11 cellular contexts compared by ENCODE assay signal in genomic region chr1:204348722-204349121, GRCh38. TPM values are rescaled to one million over a fixed set of nuclear protein-coding genes. Genes with fewer than 3 reads are reported as not detected.
DNase-seq lines count a peak whose midpoint lies in the region; TF ChIP-seq lines count a peak whose summit lies in the region.
"Had no signal": no experiment of that assay in that cellular context is flagged by ENCODE, and none has a peak within 500 bp of the region (broad histone marks: within the 10 kb centered on the region; RNA-seq: fewer than 3 reads in every experiment).

No MANE protein-coding gene starts in this region.

- H3K4me2 ChIP-seq in mammary epithelial cell (ENCODE audit: insufficient read depth, low read depth, low read length) = no peak overlapping the region

- H3K27me3 ChIP-seq in breast epithelium (no peaks in the 10 kb centered on the region), mammary epithelial cell (ENCODE audit: insufficient read depth, low read length) (no peaks in the 10 kb centered on the region), esophagus muscularis mucosa (peaks cover 0 to 43% (median 0%) of the 10 kb centered on the region in 4 donors), mucosa of stomach (ENCODE audit: control insufficient read depth, insufficient read depth, low read length) (no peaks in the 10 kb centered on the region)

- 100% methylated on average over 1 of the region's 6 CpGs for WGBS in mammary epithelial cell (ENCODE audit: low coverage, missing lambda C conversion rate)
- WGBS in esophagus muscularis mucosa = 17% methylated on average over 1 of the region's 6 CpGs

- TF ChIP-seq POLR2A in breast epithelium (IDR thresholded peaks at IDR 0.05) (no peak), esophagus muscularis mucosa (IDR thresholded peaks at IDR 0.05; ENCODE audit: low read depth) (no peak)

- H3K9ac ChIP-seq in mammary epithelial cell (ENCODE audit: insufficient read depth, low read length) = no peak overlapping the region
- H3K9ac ChIP-seq in mucosa of stomach (ENCODE audit: low read length) = peak overlapping the region; percentile 55

- TF ChIP-seq CTCF in breast epithelium (IDR thresholded peaks at IDR 0.05) (no peak), mammary epithelial cell (conservative IDR thresholded peaks at IDR 0.05 in 1 of 2, IDR thresholded peaks at IDR 0.05 in 1 of 2; ENCODE audit: extremely low read depth in 1 of 2, insufficient read depth in 1 of 2, low read depth in 1 of 2, low read length in 2 of 2) (no peak), esophagus muscularis mucosa (IDR thresholded peaks at IDR 0.05) (no peak)

- H3K36me3 ChIP-seq in breast epithelium (no peaks in the 10 kb centered on the region), mammary epithelial cell (ENCODE audit: insufficient read depth, low read length) (no peaks in the 10 kb centered on the region), esophagus muscularis mucosa (no peaks in the 10 kb centered on the region), mucosa of stomach (ENCODE audit: control insufficient read depth, insufficient read depth, low read length) (no peaks in the 10 kb centered on the region)
- H3K36me3 ChIP-seq: thoracic aorta had no signal

- CTCF ChIA-PET in mammary epithelial cell (lab: Charles Lee; ENCODE audit: low non-redundant PET) = no interaction called here

- dilution Hi-C loops in mammary epithelial cell (cut with HindIII; ENCODE audit: low sequenced_read_pairs) = no loop called here

- no peak for DNase-seq in breast epithelium (ENCODE audit: low spot score in 2 of 2)
- DNase-seq in mammary epithelial cell = no peak
- no peak for DNase-seq in esophagus muscularis mucosa (ENCODE audit: extremely low spot score)
- no peak for DNase-seq in DMS79 (lab: John Stamatoyannopoulos, UW)
- DNase-seq in activated CD4-positive, alpha-beta T cell treated with anti-CD3 and anti-CD28 coated beads, Interleukin-2, amount 50 U/mL, for 48 hours = no peak
- no peak for DNase-seq in NCI-H345 treated with DMSO at 0.1 percent for 48 hours (lab: John Stamatoyannopoulos, UW; ENCODE audit: unreplicated experiment)
- no peak for DNase-seq in NCI-H1048 (lab: John Stamatoyannopoulos, UW)
- DNase-seq: CD8-positive, alpha-beta T cell; T-helper 17 cell had no signal

- H4K20me1 ChIP-seq in mammary epithelial cell (ENCODE audit: insufficient read depth, low read length) = no peaks in the 10 kb centered on the region

- no peak overlapping the region for H2AFZ ChIP-seq in mammary epithelial cell (ENCODE audit: low read depth, low read length)

- TF ChIP-seq EP300 in esophagus muscularis mucosa (IDR thresholded peaks at IDR 0.05) = no peak

- intact Hi-C loops in breast epithelium (cut with DNase I; ENCODE audit: low total_unique reads) (no loop called here), mammary epithelial cell (cut with micrococcal nuclease) (no loop called here), esophagus muscularis mucosa (cut with DNase I) (no loop called here)

- H3K27ac ChIP-seq in breast epithelium = peak overlapping the region; percentile 21 to 64
- no peak overlapping the region for H3K27ac ChIP-seq in mammary epithelial cell (ENCODE audit: insufficient read depth, low read depth, low read length)
- peak overlapping the region; percentile 21 to 50 (median 49) for H3K27ac ChIP-seq in esophagus muscularis mucosa (replicated peaks in 1 of 4)
- H3K27ac ChIP-seq: thoracic aorta had no signal

- H3K9me3 ChIP-seq in breast epithelium = no peaks in the 10 kb centered on the region
- H3K9me3 ChIP-seq in mammary epithelial cell (replicated peaks; ENCODE audit: insufficient read depth, low read length) = no peaks in the 10 kb centered on the region
- no peaks in the 10 kb centered on the region for H3K9me3 ChIP-seq in esophagus muscularis mucosa
- no peaks in the 10 kb centered on the region for H3K9me3 ChIP-seq in mucosa of stomach (ENCODE audit: control insufficient read depth, low read length)
- H3K9me3 ChIP-seq: thoracic aorta had no signal

- peaks cover 0 to 4% of the 10 kb centered on the region in 2 donors for H3K4me1 ChIP-seq in breast epithelium
- H3K4me1 ChIP-seq in mammary epithelial cell (ENCODE audit: insufficient read depth, low read length) = no peaks in the 10 kb centered on the region
- peaks cover 23 to 32% (median 26%) of the 10 kb centered on the region in 4 donors for H3K4me1 ChIP-seq in esophagus muscularis mucosa
- H3K4me1 ChIP-seq in mucosa of stomach (ENCODE audit: control insufficient read depth, insufficient read depth, low read length) = peaks cover 74% of the 10 kb centered on the region

- BruUV-seq in mammary epithelial cell (replicated peaks; lab: Mats Ljungman, UMichigan) = no TSS peak

- in situ Hi-C loops in mammary epithelial cell (cut with MboI; ENCODE audit: low sequenced_read_pairs in 2 of 2) = no loop called here

- H3K79me2 ChIP-seq in mammary epithelial cell (ENCODE audit: insufficient read depth, low read length) = no peaks in the 10 kb centered on the region

- no peak overlapping the region for H3K4me3 ChIP-seq in breast epithelium
- H3K4me3 ChIP-seq in mammary epithelial cell (replicated peaks in 1 of 3; ENCODE audit: insufficient read depth in 1 of 3, low read depth in 2 of 3, low read length in 3 of 3) = no peak overlapping the region
- H3K4me3 ChIP-seq in esophagus muscularis mucosa = no peak overlapping the region
- H3K4me3 ChIP-seq in mucosa of stomach (ENCODE audit: low read length) = peak overlapping the region; percentile 4
- H3K4me3 ChIP-seq: thoracic aorta had no signal

RNA-seq across cellular contexts. Expression of gene PLEKHA6, which starts 11.0 kb away (rescaled TPM):
- total RNA-seq in breast epithelium (10 to 100 TPM in 2 of 3 donors, 1 to 10 TPM in 1; 1.4 to 34.0 (median 17.7) TPM), mammary epithelial cell (10 to 100 TPM in 1 of 2 donors, 1 to 10 TPM in 1; 4.8 to 11.8 TPM), esophagus muscularis mucosa (10 to 100 TPM; 11.9 to 22.4 (median 15.9) TPM)
- 7.4 TPM for polyA plus RNA-seq in mammary epithelial cell
- polyA minus RNA-seq in mammary epithelial cell = 11.8 TPM
